12 cellular contexts compared by ENCODE assay signal in genomic region chr7:11332186-11332864, GRCh38.
DNase-seq lines count a peak whose midpoint lies in the region; ATAC-seq and TF ChIP-seq lines count a peak whose summit lies in the region.
"Had no signal": no experiment of that assay in that cellular context is flagged by ENCODE, and none has a peak within 500 bp of the region (broad histone marks: within the 10 kb centered on the region; RNA-seq: fewer than 3 reads in every experiment).

No MANE protein-coding gene starts in this region.

- H3K27me3 ChIP-seq in OCI-LY3 (ENCODE audit: low read depth, low read length) (peaks cover 65% of the 10 kb centered on the region), Caco-2 (replicated peaks; ENCODE audit: control insufficient read depth, insufficient read depth, low read length) (no peaks in the 10 kb centered on the region), lower lobe of right lung (ENCODE audit: low read depth) (no peaks in the 10 kb centered on the region)

- ATAC-seq in GM18867 (IDR thresholded peaks at IDR 0.05; ENCODE audit: unreplicated experiment) (peak; percentile 96), GM21360 (IDR thresholded peaks at IDR 0.05; ENCODE audit: unreplicated experiment) (peak; percentile 98), HG02981 (IDR thresholded peaks at IDR 0.05; ENCODE audit: unreplicated experiment) (peak; percentile 91), lower lobe of right lung (no peak)

- H3K79me2 ChIP-seq in OCI-LY3 (ENCODE audit: low read length) = no peaks in the 10 kb centered on the region

- no peak overlapping the region for H3K27ac Mint-ChIP-seq in Caco-2 (ENCODE audit: unreplicated experiment)
- H3K27ac Mint-ChIP-seq: H9 had no signal

- intact Hi-C loops in Caco-2 (cut with micrococcal nuclease; ENCODE audit: unreplicated experiment) = no loop called here
- intact Hi-C loops in lower lobe of right lung (cut with DNase I) = no loop called here

- no peaks in the 10 kb centered on the region for H3K36me3 Mint-ChIP-seq in Caco-2 (ENCODE audit: insufficient read depth, unreplicated experiment)

- H3K4me3 Mint-ChIP-seq in Caco-2 (ENCODE audit: unreplicated experiment) = no peak overlapping the region
- H3K4me3 Mint-ChIP-seq: H9 had no signal

- H3K4me1 ChIP-seq in OCI-LY3 (ENCODE audit: low read length) = peaks cover 20% of the 10 kb centered on the region
- no peaks in the 10 kb centered on the region for H3K4me1 ChIP-seq in Caco-2
- H3K4me1 ChIP-seq in lower lobe of right lung = no peaks in the 10 kb centered on the region

- no peaks in the 10 kb centered on the region for H3K4me1 Mint-ChIP-seq in Caco-2 (ENCODE audit: low read depth, unreplicated experiment)

- peaks cover 16% of the 10 kb centered on the region for H4K20me1 ChIP-seq in OCI-LY3 (ENCODE audit: insufficient read depth, low read length)

- BruUV-seq in Caco-2 (replicated peaks; lab: Mats Ljungman, UMichigan) = no TSS peak

- H3K9me3 Mint-ChIP-seq in Caco-2 (ENCODE audit: unreplicated experiment) = no peaks in the 10 kb centered on the region
- H3K9me3 Mint-ChIP-seq: H9 had no signal

- DNase-seq in Caco-2 (no peak), lower lobe of right lung (no peak)
- no peak for DNase-seq in central memory CD4-positive, alpha-beta T cell
- DNase-seq: activated CD8-positive, alpha-beta memory T cell treated with anti-CD3 and anti-CD28 coated beads for 24 hours; effector memory CD4-positive, alpha-beta T cell; H9; mesenchymal stem cell; NCI-H510A had no signal

- TF ChIP-seq CTCF in OCI-LY3 (IDR thresholded peaks at IDR 0.05; ENCODE audit: low read depth, low read length) = no peak
- TF ChIP-seq CTCF in Caco-2 (IDR thresholded peaks at IDR 0.05; ENCODE audit: insufficient read depth in 1 of 2, low read depth in 1 of 2, low read length in 1 of 2, severe bottlenecking in 1 of 2, unreplicated experiment in 1 of 2) = no peak
- no peak for TF ChIP-seq CTCF in lower lobe of right lung (IDR thresholded peaks at IDR 0.05)

- no peaks in the 10 kb centered on the region for H3K36me3 ChIP-seq in OCI-LY3 (replicated peaks; ENCODE audit: low read depth, low read length)
- no peaks in the 10 kb centered on the region for H3K36me3 ChIP-seq in Caco-2 (ENCODE audit: control insufficient read depth, insufficient read depth, low read length)
- H3K36me3 ChIP-seq in lower lobe of right lung = no peaks in the 10 kb centered on the region

- no peaks in the 10 kb centered on the region for H3K9me3 ChIP-seq in OCI-LY3 (ENCODE audit: insufficient read depth, low read length)
- H3K9me3 ChIP-seq in Caco-2 = no peaks in the 10 kb centered on the region
- H3K9me3 ChIP-seq in lower lobe of right lung = no peaks in the 10 kb centered on the region

- POLR2A ChIA-PET in Caco-2 (lab: Charles Lee) = no interaction called here

- H2AFZ ChIP-seq in OCI-LY3 (ENCODE audit: low read depth, low read length) = no peak overlapping the region

- H3K27me3 Mint-ChIP-seq in Caco-2 (ENCODE audit: insufficient read depth, unreplicated experiment) = peaks cover 8% of the 10 kb centered on the region

- CTCF ChIA-PET in Caco-2 (lab: Charles Lee) = no interaction called here

- peak overlapping the region; percentile 12 for H3K4me2 ChIP-seq in OCI-LY3 (ENCODE audit: low read length)

- H3K9ac ChIP-seq in OCI-LY3 (ENCODE audit: low read length) = no peak overlapping the region

- no peak overlapping the region for H3K4me3 ChIP-seq in OCI-LY3 (ENCODE audit: low read length)
- no peak overlapping the region for H3K4me3 ChIP-seq in Caco-2 (ENCODE audit: low read depth, low read length)
- H3K4me3 ChIP-seq in lower lobe of right lung = no peak overlapping the region

- no peak overlapping the region for H3K27ac ChIP-seq in OCI-LY3 (ENCODE audit: low read length)
- H3K27ac ChIP-seq in lower lobe of right lung = no peak overlapping the region

Comparison
In these comparisons a context has a peak if more than half of its experiments do, and no peak if none do; other contexts are left out.
1. ATAC-seq: peak in GM18867 (single experiment), GM21360 (single experiment) and HG02981 (single experiment); none in lower lobe of right lung (0 of 2).